18 cellular contexts compared by ENCODE assay signal in the genomic region with DNA sequence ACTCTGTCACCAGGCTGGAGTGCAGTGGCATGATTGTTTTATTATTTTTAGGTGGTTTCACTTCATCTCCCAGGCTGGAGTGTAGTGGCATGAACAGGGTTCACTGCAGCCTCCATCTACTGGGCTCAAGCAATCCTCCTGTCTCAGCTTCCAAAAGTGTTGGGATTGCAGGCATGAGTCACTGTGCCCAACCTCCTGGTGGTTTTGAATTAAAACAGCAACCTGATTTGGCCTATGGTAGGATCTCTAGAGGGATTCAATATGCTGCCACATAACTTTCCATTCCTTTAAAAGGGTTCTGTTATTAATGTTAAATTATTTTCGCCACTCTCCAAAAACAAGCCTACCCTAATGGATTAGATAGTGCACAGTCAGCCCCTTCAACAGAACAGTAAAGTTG. TPM values are rescaled to one million over a fixed set of nuclear protein-coding genes. Genes with fewer than 3 reads are reported as not detected.
DNase-seq lines count a peak whose midpoint lies in the region; ATAC-seq, FAIRE-seq and TF ChIP-seq lines count a peak whose summit lies in the region.
"Had no signal": no experiment of that assay in that cellular context is flagged by ENCODE, and none has a peak within 500 bp of the region (broad histone marks: within the 10 kb centered on the region; RNA-seq: fewer than 3 reads in every experiment).

No MANE protein-coding gene starts in this region.

- TF ChIP-seq POLR2A in A549 (IDR thresholded peaks at IDR 0.05; ENCODE audit: low read length), result no peak

- H3K4me1 Mint-ChIP-seq in astrocyte (ENCODE audit: low read depth, unreplicated experiment), result peaks cover 12% of the 10 kb centered on the region
- no peaks in the 10 kb centered on the region for H3K4me1 Mint-ChIP-seq in natural killer cell treated with Interleukin-12 subunit alpha and Interleukin-12 subunit beta and Interleukin-15 and Interleukin-18, amount 100 ng/mL, for 72 hours (ENCODE audit: low read depth in 2 of 2)

- DNase-seq in A549 (ENCODE audit: low read depth in 1 of 2, low spot score in 1 of 2) (peak in 1 of 2 experiments; percentile 49), HFF-Myc (ENCODE audit: extremely low read depth, low read depth) (no peak), astrocyte (ENCODE audit: low read depth) (peak; percentile 21), fibroblast of the conjunctiva (ENCODE audit: low read depth) (peak; percentile 13), mucosa of gallbladder (ENCODE audit: low spot score) (no peak)
- DNase-seq in natural killer cell treated with Interleukin-12 subunit alpha and Interleukin-12 subunit beta and Interleukin-15 and Interleukin-18, amount 100 ng/mL, for 72 hours (ENCODE audit: low spot score), result no peak
- DNase-seq: activated CD8-positive, alpha-beta memory T cell treated with anti-CD3 and anti-CD28 coated beads for 24 hours; caudate nucleus; NCI-H187; NCI-H748 treated with DMSO at 0.1 percent for 48 hours; stimulated activated CD4-positive, alpha-beta T cell treated with anti-CD3 and anti-CD28 coated beads, Interleukin-15, amount 100 ng/mL, for 24 hours; testis had no signal

- no peak overlapping the region for H3K9ac ChIP-seq in astrocyte (ENCODE audit: low read length)
- H3K9ac ChIP-seq: KMS-11 had no signal

- POLR2A ChIA-PET in A549 (lab: Yijun Ruan, JAX), result interaction anchor here (1.4 kb wide), 1 partner anchor 10 kb away, joined by 4 read pairs; the partner anchor contains the start of gene HSPA4

- peaks cover 2% of the 10 kb centered on the region for H3K36me3 Mint-ChIP-seq in astrocyte (ENCODE audit: low read depth, unreplicated experiment)
- H3K36me3 Mint-ChIP-seq in natural killer cell treated with Interleukin-12 subunit alpha and Interleukin-12 subunit beta and Interleukin-15 and Interleukin-18, amount 100 ng/mL, for 72 hours, result no peaks in the 10 kb centered on the region

- no peaks in the 10 kb centered on the region for H4K20me1 ChIP-seq in astrocyte (ENCODE audit: insufficient read depth, low read length)

- H3K27ac Mint-ChIP-seq in astrocyte (ENCODE audit: unreplicated experiment), result no peak overlapping the region
- no peak overlapping the region for H3K27ac Mint-ChIP-seq in natural killer cell treated with Interleukin-12 subunit alpha and Interleukin-12 subunit beta and Interleukin-15 and Interleukin-18, amount 100 ng/mL, for 72 hours

- H3K27ac ChIP-seq in A549, result peak overlapping the region in 1 of 2 experiments; percentile 3; a peak in 1 of 6 replicates
- no peak overlapping the region for H3K27ac ChIP-seq in astrocyte (ENCODE audit: low read depth, low read length)
- H3K27ac ChIP-seq: esophagus muscularis mucosa, KMS-11 had no signal

- ATAC-seq in A549 (peak; percentile 81 to 93), HG03571 (IDR thresholded peaks at IDR 0.05; ENCODE audit: unreplicated experiment) (no peak), HG02885 (IDR thresholded peaks at IDR 0.05; ENCODE audit: poor library complexity, unreplicated experiment) (no peak)
- ATAC-seq in natural killer cell treated with Interleukin-12 subunit alpha and Interleukin-12 subunit beta and Interleukin-15 and Interleukin-18, amount 100 ng/mL, for 72 hours, result no peak
- ATAC-seq: Right ventricle myocardium inferior had no signal

- H3K4me2 ChIP-seq in A549 (no peak overlapping the region), astrocyte (ENCODE audit: low read length) (no peak overlapping the region)
- H3K4me2 ChIP-seq: KMS-11 had no signal

- H3K27me3 Mint-ChIP-seq in astrocyte (ENCODE audit: low read depth, unreplicated experiment), result no peaks in the 10 kb centered on the region
- H3K27me3 Mint-ChIP-seq in natural killer cell treated with Interleukin-12 subunit alpha and Interleukin-12 subunit beta and Interleukin-15 and Interleukin-18, amount 100 ng/mL, for 72 hours, result no peaks in the 10 kb centered on the region
- H3K27me3 Mint-ChIP-seq: progenitor cell of endocrine pancreas had no signal

- H3K4me3 ChIP-seq in A549 (no peak overlapping the region), HFF-Myc (replicated peaks; ENCODE audit: low read depth, low read length) (no peak overlapping the region), astrocyte (ENCODE audit: insufficient read depth, low read depth, low read length) (no peak overlapping the region)
- H3K4me3 ChIP-seq: esophagus muscularis mucosa, testis had no signal

- CTCF ChIA-PET in A549 (lab: Yijun Ruan, JAX), result no interaction called here

- H3K4me3 Mint-ChIP-seq in astrocyte (ENCODE audit: unreplicated experiment), result no peak overlapping the region
- no peak overlapping the region for H3K4me3 Mint-ChIP-seq in natural killer cell treated with Interleukin-12 subunit alpha and Interleukin-12 subunit beta and Interleukin-15 and Interleukin-18, amount 100 ng/mL, for 72 hours

- 75% methylated on average over 1 of the region's 1 CpG for WGBS in A549 (ENCODE audit: missing lambda C conversion rate)

- no peaks in the 10 kb centered on the region for H3K27me3 ChIP-seq in astrocyte (ENCODE audit: insufficient read depth, low read length)
- H3K27me3 ChIP-seq: esophagus muscularis mucosa, testis had no signal

- no peaks in the 10 kb centered on the region for H3K9me3 ChIP-seq in A549
- no peaks in the 10 kb centered on the region for H3K9me3 ChIP-seq in astrocyte (ENCODE audit: insufficient read depth, low read depth, low read length)
- H3K9me3 ChIP-seq: esophagus muscularis mucosa, testis had no signal

- peaks cover 2% of the 10 kb centered on the region for H3K9me3 Mint-ChIP-seq in astrocyte (ENCODE audit: unreplicated experiment)
- no peaks in the 10 kb centered on the region for H3K9me3 Mint-ChIP-seq in natural killer cell treated with Interleukin-12 subunit alpha and Interleukin-12 subunit beta and Interleukin-15 and Interleukin-18, amount 100 ng/mL, for 72 hours

- TF ChIP-seq EP300 in A549 (IDR thresholded peaks at IDR 0.05), result no peak

- TF ChIP-seq CTCF in A549 (IDR thresholded peaks at IDR 0.05) (no peak), HFF-Myc (IDR thresholded peaks at IDR 0.05; ENCODE audit: low read depth, low read length, missing control alignments) (peak; percentile 5), astrocyte (IDR thresholded peaks at IDR 0.05; ENCODE audit: insufficient read depth, low read depth, low read length) (no peak)

- H3K36me3 ChIP-seq in astrocyte (ENCODE audit: insufficient read depth, low read length), result no peaks in the 10 kb centered on the region
- H3K36me3 ChIP-seq: esophagus muscularis mucosa had no signal

- H2AFZ ChIP-seq in astrocyte (ENCODE audit: low read depth, low read length), result no peak overlapping the region

- TF ChIP-seq RAD21 in A549 (conservative IDR thresholded peaks at IDR 0.05 in 1 of 2, IDR thresholded peaks at IDR 0.05 in 1 of 2), result no peak

- H3K4me1 ChIP-seq in A549, result peaks cover 15% of the 10 kb centered on the region; the same call in 2 of the 3 replicates
- peaks cover 4% of the 10 kb centered on the region for H3K4me1 ChIP-seq in astrocyte (ENCODE audit: insufficient read depth, low read length)
- H3K4me1 ChIP-seq: esophagus muscularis mucosa had no signal

- FAIRE-seq in A549 (lab: Jason Lieb, UNC) (no peak), astrocyte (lab: Jason Lieb, UNC) (no peak)

- no peaks in the 10 kb centered on the region for H3K79me2 ChIP-seq in astrocyte (ENCODE audit: insufficient read depth, low read length)

TF ChIP-seq in A549, 52 proteins besides CTCF, POLR2A, EP300 and RAD21:
- TF ChIP-seq MAFK (IDR thresholded peaks at IDR 0.05; ENCODE audit: partially characterized antibody) (no peak), CEBPB (IDR thresholded peaks at IDR 0.05) (no peak), GATA3 (IDR thresholded peaks at IDR 0.05; ENCODE audit: borderline replicate concordance) (no peak), RFX5 (IDR thresholded peaks at IDR 0.05) (no peak), JUNB (IDR thresholded peaks at IDR 0.05) (no peak), FOSL2 (IDR thresholded peaks at IDR 0.05) (no peak), FOSL2 (CRISPR knock-in tag; IDR thresholded peaks at IDR 0.05) (peak; percentile 45)

RNA-seq across cellular contexts. Expression of gene HSPA4, which starts 9.9 kb away (rescaled TPM):
- polyA plus RNA-seq in A549 (2011; rRNA removed) (110 and 166 TPM in 2 replicates), A549 (2017; fragmentation: RNase III; extraction: RNeasy Plus Mini Kit Qiagen cat#74134 plus additional on column Dnase treatment) (160 to 168 TPM (median 166 TPM) in 3 replicates)
- polyA plus RNA-seq in A549 (2012; cell fraction: cytosol; rRNA removed), result 20.7 and 23.4 TPM in 2 replicates
- 15.8 and 18.8 TPM in 2 replicates for polyA plus RNA-seq in A549 (2012; cell fraction: nucleus; rRNA removed)
- 44.0 and 48.7 TPM in 2 replicates for polyA minus RNA-seq in A549 (2011; rRNA and poly(A)+ RNA removed)
- total RNA-seq in astrocyte (198 and 210 TPM in 2 replicates), mucosa of gallbladder (91.0 TPM)
- total RNA-seq in natural killer cell treated with Interleukin-12 subunit alpha and Interleukin-12 subunit beta and Interleukin-15 and Interleukin-18, amount 100 ng/mL, for 72 hours, result 100 to 1,000 TPM; 136 to 145 TPM

RNA-seq across cellular contexts. Expression of gene ZCCHC10, which starts 15.6 kb away (rescaled TPM):
- 45.7 and 56.2 TPM in 2 replicates for polyA plus RNA-seq in A549 (2011; rRNA removed)
- 47.2 and 48.7 TPM in 2 replicates for polyA plus RNA-seq in A549 (2012; cell fraction: cytosol; rRNA removed)
- 11.9 and 19.5 TPM in 2 replicates for polyA plus RNA-seq in A549 (2012; cell fraction: nucleus; rRNA removed)
- polyA plus RNA-seq in A549 (2017; fragmentation: RNase III; extraction: RNeasy Plus Mini Kit Qiagen cat#74134 plus additional on column Dnase treatment), result 27.1 to 28.3 TPM (median 28.3 TPM) in 3 replicates
- 16.9 and 19.7 TPM in 2 replicates for polyA minus RNA-seq in A549 (2011; rRNA and poly(A)+ RNA removed)
- 27.9 and 29.1 TPM in 2 replicates for total RNA-seq in astrocyte
- total RNA-seq in mucosa of gallbladder, result 18.5 TPM
- total RNA-seq in natural killer cell treated with Interleukin-12 subunit alpha and Interleukin-12 subunit beta and Interleukin-15 and Interleukin-18, amount 100 ng/mL, for 72 hours, result 10 to 100 TPM; 21.6 to 31.4 TPM

Comparison
In these comparisons a context has a peak if more than half of its experiments do, and no peak if none do; other contexts are left out.
1. ATAC-seq: peak in A549 (2 of 2); none in HG03571 (single experiment), natural killer cell treated with Interleukin-12 subunit alpha and Interleukin-12 subunit beta and Interleukin-15 and Interleukin-18, amount 100 ng/mL, for 72 hours (0 of 2) and HG02885 (single experiment).
2. DNase-seq: peak in astrocyte (single experiment) and fibroblast of the conjunctiva (single experiment); none in HFF-Myc (single experiment), mucosa of gallbladder (single experiment) and natural killer cell treated with Interleukin-12 subunit alpha and Interleukin-12 subunit beta and Interleukin-15 and Interleukin-18, amount 100 ng/mL, for 72 hours (single experiment).